In genomic region chr1:173867141-173867752, GRCh38 we compare ENCODE assay signal across 8 cellular contexts. TPM values are rescaled to one million over a fixed set of nuclear protein-coding genes. Genes with fewer than 3 reads are reported as not detected.
DNase-seq lines count a peak whose midpoint lies in the region; ATAC-seq, FAIRE-seq and TF ChIP-seq lines count a peak whose summit lies in the region.

No MANE protein-coding gene starts in this region.

- H3K27me3 Mint-ChIP-seq in stimulated activated naive B cell treated with anti-CD40 and anti-IgM and Interleukin-4, amounts not matched to agents 10 μg/mL and 1 μg/mL and 100 μg/mL, for 72 hours, result no peaks in the 10 kb centered on the region

- peaks cover 45 to 64% (median 57%) of the 10 kb centered on the region in 10 experiments for H3K4me1 ChIP-seq in BLaER1 treated with 17β-estradiol and CSF1 and Interleukin-3, amounts not matched to agents 10 nM and 100 nM
- H3K4me1 ChIP-seq in KMS-11 (ENCODE audit: low read depth, poor library complexity, severe bottlenecking), result peaks cover 57% of the 10 kb centered on the region
- peaks cover 4 to 10% of the 10 kb centered on the region in 2 donors for H3K4me1 ChIP-seq in ascending aorta
- peaks cover 32% of the 10 kb centered on the region for H3K4me1 ChIP-seq in keratinocyte (ENCODE audit: control insufficient read depth, extremely low read depth, insufficient read depth, low read length)

- no peak for ATAC-seq in stimulated activated naive B cell treated with anti-CD40 and anti-IgM and Interleukin-4, amounts not matched to agents 10 μg/mL and 1 μg/mL and 100 μg/mL, for 72 hours (replicated peaks)
- ATAC-seq in HG03439 (IDR thresholded peaks at IDR 0.05; ENCODE audit: unreplicated experiment) (no peak), GM21367 (IDR thresholded peaks at IDR 0.05; ENCODE audit: unreplicated experiment) (no peak)

- FAIRE-seq in keratinocyte (lab: Jason Lieb, UNC), result no peak

- H3K9me3 ChIP-seq in BLaER1 treated with 17β-estradiol and CSF1 and Interleukin-3, amounts not matched to agents 10 nM and 100 nM (replicated peaks in 1 of 11), result no peaks in the 10 kb centered on the region; a peak in 1 of 22 replicates
- H3K9me3 ChIP-seq in ascending aorta, result no peaks in the 10 kb centered on the region
- H3K9me3 ChIP-seq in keratinocyte (ENCODE audit: control insufficient read depth, low read depth, low read length), result no peaks in the 10 kb centered on the region

- H3K4me3 Mint-ChIP-seq in stimulated activated naive B cell treated with anti-CD40 and anti-IgM and Interleukin-4, amounts not matched to agents 10 μg/mL and 1 μg/mL and 100 μg/mL, for 72 hours, result peak overlapping the region; percentile 93 to 97

- H3K9me3 Mint-ChIP-seq in stimulated activated naive B cell treated with anti-CD40 and anti-IgM and Interleukin-4, amounts not matched to agents 10 μg/mL and 1 μg/mL and 100 μg/mL, for 72 hours, result no peaks in the 10 kb centered on the region

- H4K20me1 ChIP-seq in BLaER1 treated with 17β-estradiol and CSF1 and Interleukin-3, amounts not matched to agents 10 nM and 100 nM, result peaks cover 44 to 54% (median 50%) of the 10 kb centered on the region in 11 experiments; a peak in 21 of 22 replicates
- H4K20me1 ChIP-seq in KMS-11 (ENCODE audit: insufficient read depth) (peaks cover 45% of the 10 kb centered on the region), keratinocyte (ENCODE audit: control insufficient read depth, extremely low read depth, insufficient read depth, low read length) (peaks cover 37% of the 10 kb centered on the region)

- H3K9ac ChIP-seq in BLaER1 treated with 17β-estradiol and CSF1 and Interleukin-3, amounts not matched to agents 10 nM and 100 nM, result peak overlapping the region; percentile 76 to 98 (median 93)
- H3K9ac ChIP-seq in KMS-11 (peak overlapping the region; percentile 91), keratinocyte (ENCODE audit: control insufficient read depth, extremely low read depth, insufficient read depth, low read length) (peak overlapping the region; percentile 99)

- TF ChIP-seq CTCF in KMS-11 (conservative IDR thresholded peaks at IDR 0.05; ENCODE audit: low read depth, low read length), result no peak
- no peak for TF ChIP-seq CTCF in ascending aorta (IDR thresholded peaks at IDR 0.05)
- no peak for TF ChIP-seq CTCF in keratinocyte (optimal IDR thresholded peaks at IDR 0.05 in 1 of 3, IDR thresholded peaks at IDR 0.05 in 1 of 3, conservative IDR thresholded peaks at IDR 0.05 in 1 of 3; ENCODE audit: extremely low read depth in 1 of 3, insufficient read depth in 2 of 3, low read length in 3 of 3)

- intact Hi-C loops in ascending aorta (cut with DNase I), result loop anchor here (1.0 to 10.0 kb wide), 5 partner anchors 292 to 1335 kb away; partner anchors contain the start of genes KIAA0040, MRPS14, PRDX6 and RABGAP1L

- dilution Hi-C loops in keratinocyte (cut with MboI; ENCODE audit: extremely low pct_ligation_motif_present, low sequenced_read_pairs), result no loop called here

- H3K27me3 ChIP-seq in BLaER1 treated with 17β-estradiol and CSF1 and Interleukin-3, amounts not matched to agents 10 nM and 100 nM, result no peaks in the 10 kb centered on the region
- H3K27me3 ChIP-seq in KMS-11 (ENCODE audit: insufficient read depth, low read depth), result no peaks in the 10 kb centered on the region
- H3K27me3 ChIP-seq in ascending aorta, result no peaks in the 10 kb centered on the region
- no peaks in the 10 kb centered on the region for H3K27me3 ChIP-seq in keratinocyte (ENCODE audit: control insufficient read depth, extremely low read depth, insufficient read depth, low read length)

- no peaks in the 10 kb centered on the region for H3K9me1 ChIP-seq in keratinocyte (ENCODE audit: control insufficient read depth, extremely low read depth, insufficient read depth, low read length)

- peak overlapping the region; percentile 49 to 97 (median 94); a peak in 21 of 22 replicates for H3K27ac ChIP-seq in BLaER1 treated with 17β-estradiol and CSF1 and Interleukin-3, amounts not matched to agents 10 nM and 100 nM
- peak overlapping the region; percentile 83 for H3K27ac ChIP-seq in KMS-11
- peak overlapping the region; percentile 93 to 99 for H3K27ac ChIP-seq in ascending aorta
- peak overlapping the region; percentile 93 for H3K27ac ChIP-seq in keratinocyte (ENCODE audit: control insufficient read depth, insufficient read depth, low read length)

- H3K36me3 ChIP-seq in BLaER1 treated with 17β-estradiol and CSF1 and Interleukin-3, amounts not matched to agents 10 nM and 100 nM, result peaks cover 50 to 66% (median 56%) of the 10 kb centered on the region in 11 experiments
- peaks cover 41% of the 10 kb centered on the region for H3K36me3 ChIP-seq in KMS-11 (ENCODE audit: insufficient read depth)
- H3K36me3 ChIP-seq in ascending aorta, result peaks cover 31 to 58% of the 10 kb centered on the region in 2 donors
- H3K36me3 ChIP-seq in keratinocyte (ENCODE audit: control insufficient read depth in 2 of 2, extremely low read depth in 1 of 2, insufficient read depth in 2 of 2, low read length in 2 of 2), result peaks cover 20 to 49% of the 10 kb centered on the region in 2 experiments

- peaks cover 49 to 70% of the 10 kb centered on the region in 2 donors for H3K36me3 Mint-ChIP-seq in stimulated activated naive B cell treated with anti-CD40 and anti-IgM and Interleukin-4, amounts not matched to agents 10 μg/mL and 1 μg/mL and 100 μg/mL, for 72 hours

- H3K4me3 ChIP-seq in BLaER1 treated with 17β-estradiol and CSF1 and Interleukin-3, amounts not matched to agents 10 nM and 100 nM, result peak overlapping the region; percentile 64 to 98 (median 91)
- H3K4me3 ChIP-seq in KMS-11 (IDR thresholded peaks at IDR 0.05; ENCODE audit: insufficient read depth, low read depth, low read length) (peak overlapping the region; percentile 81), ascending aorta (peak overlapping the region; percentile 85 to 97), keratinocyte (ENCODE audit: control insufficient read depth in 2 of 3, extremely low read depth in 1 of 3, insufficient read depth in 2 of 3, low read depth in 1 of 3, low read length in 3 of 3) (peak overlapping the region; percentile 87 to 100 (median 96))

- H3K4me1 Mint-ChIP-seq in stimulated activated naive B cell treated with anti-CD40 and anti-IgM and Interleukin-4, amounts not matched to agents 10 μg/mL and 1 μg/mL and 100 μg/mL, for 72 hours, result peaks cover 34 to 59% of the 10 kb centered on the region in 2 donors

- DNase-seq in ascending aorta (ENCODE audit: low spot score in 2 of 2) (no peak), keratinocyte (ENCODE audit: low read depth, low spot score) (no peak), GM19240 (ENCODE audit: insufficient read length, low spot score) (no peak)
- DNase-seq in stimulated activated naive B cell treated with anti-CD40 and anti-IgM and Interleukin-4, amounts not matched to agents 10 μg/mL and 1 μg/mL and 100 μg/mL, for 72 hours, result no peak

- peak overlapping the region; percentile 99 for H3K27ac Mint-ChIP-seq in stimulated activated naive B cell treated with anti-CD40 and anti-IgM and Interleukin-4, amounts not matched to agents 10 μg/mL and 1 μg/mL and 100 μg/mL, for 72 hours

- peak overlapping the region; percentile 80 to 97 (median 91) for H3K4me2 ChIP-seq in BLaER1 treated with 17β-estradiol and CSF1 and Interleukin-3, amounts not matched to agents 10 nM and 100 nM
- H3K4me2 ChIP-seq in KMS-11 (peak overlapping the region; percentile 100), keratinocyte (ENCODE audit: control insufficient read depth, extremely low read depth, insufficient read depth, low read depth, low read length) (peak overlapping the region; percentile 86)

- peak overlapping the region; percentile 15; the same call in 1 of the 2 replicates for H2AFZ ChIP-seq in KMS-11 (ENCODE audit: low read depth)
- no peak overlapping the region for H2AFZ ChIP-seq in keratinocyte (ENCODE audit: control insufficient read depth, low read length)

- H3K79me2 ChIP-seq in KMS-11 (ENCODE audit: insufficient read depth, low read depth), result peaks cover 40% of the 10 kb centered on the region
- peaks cover 35% of the 10 kb centered on the region for H3K79me2 ChIP-seq in keratinocyte (ENCODE audit: control insufficient read depth, insufficient read depth, low read length)

RNA-seq across cellular contexts. Expression of gene GAS5, which starts 0.5 kb away (rescaled TPM):
- 149 TPM for total RNA-seq in ascending aorta
- 738 to 1,196 TPM (median 976 TPM) in 3 replicates for polyA plus RNA-seq in keratinocyte
- 755 TPM for polyA plus RNA-seq in keratinocyte (2011; ENCODE audit: low read depth)
- polyA plus RNA-seq in keratinocyte (2011; cell fraction: cytosol; rRNA removed), result 908 and 1,281 TPM in 2 replicates
- 734 and 1,049 TPM in 2 replicates for polyA plus RNA-seq in keratinocyte (2011; cell fraction: nucleus; rRNA removed)
- 585 and 1,725 TPM in 2 replicates for polyA plus RNA-seq in keratinocyte (2012; ENCODE audit: low replicate concordance)
- polyA minus RNA-seq in keratinocyte, result 170 to 566 TPM (median 382 TPM) in 3 replicates
- polyA minus RNA-seq in keratinocyte (2011; cell fraction: cytosol; rRNA and poly(A)+ RNA removed), result 168 TPM
- 386 and 468 TPM in 2 replicates for polyA minus RNA-seq in keratinocyte (2011; cell fraction: nucleus; rRNA and poly(A)+ RNA removed)

RNA-seq across cellular contexts. Expression of gene ZBTB37, which starts 0.9 kb away (rescaled TPM):
- total RNA-seq in ascending aorta, result 5.0 TPM
- polyA plus RNA-seq in keratinocyte, result 1.4 to 1.8 TPM (median 1.7 TPM) in 3 replicates
- 2.0 TPM for polyA plus RNA-seq in keratinocyte (2011; ENCODE audit: low read depth)
- 0.44 and 0.62 TPM in 2 replicates for polyA plus RNA-seq in keratinocyte (2011; cell fraction: cytosol; rRNA removed)
- polyA plus RNA-seq in keratinocyte (2011; cell fraction: nucleus; rRNA removed), result 3.5 and 3.9 TPM in 2 replicates
- 0.87 and 1.1 TPM in 2 replicates for polyA plus RNA-seq in keratinocyte (2012; ENCODE audit: low replicate concordance)
- 2.4 to 8.0 TPM (median 5.8 TPM) in 3 replicates for polyA minus RNA-seq in keratinocyte
- polyA minus RNA-seq in keratinocyte (2011; cell fraction: cytosol; rRNA and poly(A)+ RNA removed), result 1.5 TPM
- 4.1 and 8.4 TPM in 2 replicates for polyA minus RNA-seq in keratinocyte (2011; cell fraction: nucleus; rRNA and poly(A)+ RNA removed)

RNA-seq across cellular contexts. Expression of gene CENPL, which starts 42.6 kb away (rescaled TPM):
- total RNA-seq in ascending aorta, result 0.53 TPM
- 4.9 to 9.4 TPM (median 7.6 TPM) in 3 replicates for polyA plus RNA-seq in keratinocyte
- polyA plus RNA-seq in keratinocyte (2011; ENCODE audit: low read depth), result 3.0 TPM
- 2.7 and 7.4 TPM in 2 replicates for polyA plus RNA-seq in keratinocyte (2011; cell fraction: cytosol; rRNA removed)
- 6.0 and 6.3 TPM in 2 replicates for polyA plus RNA-seq in keratinocyte (2011; cell fraction: nucleus; rRNA removed)
- polyA plus RNA-seq in keratinocyte (2012; ENCODE audit: low replicate concordance), result 3.2 and 5.6 TPM in 2 replicates
- polyA minus RNA-seq in keratinocyte, result 1.5 to 13.9 TPM (median 3.6 TPM) in 3 replicates
- 3.8 TPM for polyA minus RNA-seq in keratinocyte (2011; cell fraction: cytosol; rRNA and poly(A)+ RNA removed)
- 3.5 and 5.3 TPM in 2 replicates for polyA minus RNA-seq in keratinocyte (2011; cell fraction: nucleus; rRNA and poly(A)+ RNA removed)

RNA-seq across cellular contexts. Expression of gene DARS2, which starts 42.8 kb away (rescaled TPM):
- total RNA-seq in ascending aorta, result 12.1 TPM
- 27.6 to 36.4 TPM (median 33.4 TPM) in 3 replicates for polyA plus RNA-seq in keratinocyte
- polyA plus RNA-seq in keratinocyte (2011; ENCODE audit: low read depth), result 5.3 TPM
- polyA plus RNA-seq in keratinocyte (2011; cell fraction: cytosol; rRNA removed), result 22.3 and 35.9 TPM in 2 replicates
- polyA plus RNA-seq in keratinocyte (2011; cell fraction: nucleus; rRNA removed), result 50.3 and 56.6 TPM in 2 replicates
- 9.3 and 21.8 TPM in 2 replicates for polyA plus RNA-seq in keratinocyte (2012; ENCODE audit: low replicate concordance)
- 19.2 to 39.2 TPM (median 36.3 TPM) in 3 replicates for polyA minus RNA-seq in keratinocyte
- polyA minus RNA-seq in keratinocyte (2011; cell fraction: cytosol; rRNA and poly(A)+ RNA removed), result 24.0 TPM
- polyA minus RNA-seq in keratinocyte (2011; cell fraction: nucleus; rRNA and poly(A)+ RNA removed), result 27.5 and 48.5 TPM in 2 replicates

RNA-seq across cellular contexts. Expression of gene SERPINC1, which starts 49.9 kb away (rescaled TPM):
- 3.7 TPM for total RNA-seq in ascending aorta
- polyA plus RNA-seq in keratinocyte, result 0.14 to 0.26 TPM (median 0.18 TPM) in 3 replicates
- 0.36 TPM for polyA plus RNA-seq in keratinocyte (2011; ENCODE audit: low read depth)
- 0.06 and 0.17 TPM in 2 replicates for polyA plus RNA-seq in keratinocyte (2011; cell fraction: cytosol; rRNA removed)
- 0.59 and 0.72 TPM in 2 replicates for polyA plus RNA-seq in keratinocyte (2011; cell fraction: nucleus; rRNA removed)
- polyA plus RNA-seq in keratinocyte (2012; ENCODE audit: low replicate concordance), result 0.09 and 0.17 TPM in 2 replicates
- polyA minus RNA-seq in keratinocyte, result 0.43 TPM in 1 of 3 replicates, not detected in the others
- not detected for polyA minus RNA-seq in keratinocyte (2011; cell fraction: cytosol; rRNA and poly(A)+ RNA removed)
- polyA minus RNA-seq in keratinocyte (2011; cell fraction: nucleus; rRNA and poly(A)+ RNA removed), result 0.54 TPM in 1 of 2 replicates, not detected in the other
